Comparison of ENCODE assay signal across 14 cellular contexts in genomic region chr15:40252141-40252437, GRCh38. TPM values are rescaled to one million over a fixed set of nuclear protein-coding genes. Genes with fewer than 3 reads are reported as not detected.
DNase-seq lines count a peak whose midpoint lies in the region; ATAC-seq, FAIRE-seq and TF ChIP-seq lines count a peak whose summit lies in the region.
"Had no signal": no experiment of that assay in that cellular context is flagged by ENCODE, and none has a peak within 500 bp of the region (broad histone marks: within the 10 kb centered on the region; RNA-seq: fewer than 3 reads in every experiment).

No MANE protein-coding gene starts in this region.

- H3K4me1 Mint-ChIP-seq in CD14-positive monocyte, result peaks cover 8% of the 10 kb centered on the region

- H3K4me3 Mint-ChIP-seq in CD14-positive monocyte, result peak overlapping the region; percentile 24 to 69

- H3K9me3 ChIP-seq in Peyer's patch (no peaks in the 10 kb centered on the region), left ventricle myocardium inferior (replicated peaks) (no peaks in the 10 kb centered on the region), pancreas (no peaks in the 10 kb centered on the region)

- FAIRE-seq in pancreas (lab: Jason Lieb, UNC), result no peak
- FAIRE-seq: GM18507 had no signal

- H3K27ac ChIP-seq in Peyer's patch (no peak overlapping the region), left ventricle myocardium inferior (replicated peaks) (peak overlapping the region; percentile 72), pancreas (peak overlapping the region in 3 of 4 donors; percentile 31 to 58 (median 44)), substantia nigra (ENCODE audit: low read depth, low read length, poor library complexity, severe bottlenecking) (no peak overlapping the region)

- peaks cover 4 to 6% of the 10 kb centered on the region in 2 donors for H3K36me3 Mint-ChIP-seq in CD14-positive monocyte
- H3K36me3 Mint-ChIP-seq: activated naive CD4-positive, alpha-beta T cell treated with anti-CD3 and anti-CD28 coated beads, Interleukin-2, amount 50 U/mL, for 72 hours had no signal

- peak overlapping the region; percentile 46 to 64 (median 61) for H3K4me3 ChIP-seq in Peyer's patch
- peak overlapping the region; percentile 69 for H3K4me3 ChIP-seq in left ventricle myocardium inferior
- peak overlapping the region; percentile 44 to 86 (median 62) for H3K4me3 ChIP-seq in pancreas

- peak; percentile 30 to 60 (median 46) for ATAC-seq in pancreas
- ATAC-seq in GM18520 (IDR thresholded peaks at IDR 0.05; ENCODE audit: unreplicated experiment), result no peak
- ATAC-seq in HG03520 (IDR thresholded peaks at IDR 0.05; ENCODE audit: unreplicated experiment), result no peak
- no peak for ATAC-seq in GM19328 (IDR thresholded peaks at IDR 0.05; ENCODE audit: unreplicated experiment)

- H3K27ac Mint-ChIP-seq in CD14-positive monocyte, result no peak overlapping the region
- H3K27ac Mint-ChIP-seq: activated naive CD4-positive, alpha-beta T cell treated with anti-CD3 and anti-CD28 coated beads, Interleukin-2, amount 50 U/mL, for 72 hours; CD4-positive, alpha-beta T cell had no signal

- TF ChIP-seq CTCF in CD14-positive monocyte (IDR thresholded peaks at IDR 0.05), result no peak
- no peak for TF ChIP-seq CTCF in Peyer's patch (IDR thresholded peaks at IDR 0.05)
- TF ChIP-seq CTCF in left ventricle myocardium inferior (IDR thresholded peaks at IDR 0.05; ENCODE audit: borderline replicate concordance), result no peak
- TF ChIP-seq CTCF in pancreas (IDR thresholded peaks at IDR 0.05), result no peak

- WGBS in pancreas, 2 donors, result 25 to 26% methylated on average over 25 to 27 of the region's 27 CpGs

- H3K27me3 ChIP-seq in Peyer's patch (no peaks in the 10 kb centered on the region), left ventricle myocardium inferior (ENCODE audit: low read depth) (peaks cover 45% of the 10 kb centered on the region), pancreas (no peaks in the 10 kb centered on the region)

- H3K36me3 ChIP-seq in Peyer's patch (no peaks in the 10 kb centered on the region), left ventricle myocardium inferior (no peaks in the 10 kb centered on the region), pancreas (no peaks in the 10 kb centered on the region)

- DNase-seq in CD14-positive monocyte (ENCODE audit: low spot score) (no peak), Peyer's patch (no peak), left ventricle myocardium inferior (peak; percentile 12), pancreas (peak in 1 of 6 donors; percentile 84), substantia nigra (lab: John Stamatoyannopoulos, UW) (no peak)
- DNase-seq: CD4-positive, alpha-beta T cell; NCI-H1694 had no signal

- TF ChIP-seq POLR2A in Peyer's patch (IDR thresholded peaks at IDR 0.05), result no peak

- H3K27me3 Mint-ChIP-seq in CD14-positive monocyte (ENCODE audit: low read depth in 3 of 3), result peaks cover 39 to 52% (median 41%) of the 10 kb centered on the region in 3 donors

- peaks cover 0 to 17% (median 9%) of the 10 kb centered on the region in 4 donors for H3K4me1 ChIP-seq in Peyer's patch
- peaks cover 40% of the 10 kb centered on the region for H3K4me1 ChIP-seq in left ventricle myocardium inferior
- peaks cover 0 to 10% (median 0%) of the 10 kb centered on the region in 3 donors for H3K4me1 ChIP-seq in pancreas

- intact Hi-C loops in CD14-positive monocyte (cut with micrococcal nuclease) (no loop called here), left ventricle myocardium inferior (cut with micrococcal nuclease) (no loop called here), pancreas (cut with DNase I) (no loop called here)

- H3K9me3 Mint-ChIP-seq in CD14-positive monocyte, result peaks cover 0 to 5% (median 3%) of the 10 kb centered on the region in 7 donors
- H3K9me3 Mint-ChIP-seq: activated naive CD4-positive, alpha-beta T cell treated with anti-CD3 and anti-CD28 coated beads, Interleukin-2, amount 50 U/mL, for 72 hours; CD4-positive, alpha-beta T cell had no signal

RNA-seq across cellular contexts. Expression of gene PAK6, which starts 13.2 kb away (rescaled TPM):
- polyA plus RNA-seq in CD14-positive monocyte, result not detected
- total RNA-seq in Peyer's patch, result 1 to 10 TPM in 2 of 4 donors, not detected in 2; 3.3 to 4.7 TPM
- 8.2 TPM for total RNA-seq in left ventricle myocardium inferior
- total RNA-seq in pancreas, result 1 to 10 TPM; 3.2 to 5.7 (median 4.6) TPM
- polyA plus RNA-seq in pancreas, result 1 to 10 TPM; 4.3 to 6.4 TPM
- total RNA-seq: fibroblast of lung had no signal

RNA-seq across cellular contexts. Expression of gene ANKRD63, which starts 30.8 kb away (rescaled TPM):
- polyA plus RNA-seq in CD14-positive monocyte (not detected), pancreas (not detected)
- total RNA-seq in Peyer's patch (not detected), left ventricle myocardium inferior (not detected), pancreas (not detected)
- total RNA-seq: activated naive CD4-positive, alpha-beta T cell treated with anti-CD3 and anti-CD28 coated beads, Interleukin-2, amount 50 U/mL, for 72 hours; CD4-positive, alpha-beta T cell; fibroblast of lung; RPMI7951 had no signal
- polyA plus RNA-seq: fibroblast of lung had no signal

RNA-seq across cellular contexts. Expression of gene PLCB2, which starts 55.6 kb away (rescaled TPM):
- polyA plus RNA-seq in CD14-positive monocyte, result 10 to 100 TPM; 56.5 to 74.5 TPM
- 100 to 1,000 TPM in 1 of 4 donors, 10 to 100 TPM in 3; 12.3 to 101 (median 15.7) TPM for total RNA-seq in Peyer's patch
- 8.5 TPM for total RNA-seq in left ventricle myocardium inferior
- total RNA-seq in pancreas, result 10 to 100 TPM in 2 of 6 donors, 1 to 10 TPM in 3, under 1 TPM in 1; 0.94 to 23.5 (median 4.1) TPM
- polyA plus RNA-seq in pancreas, result 1 to 10 TPM; 5.3 to 9.7 TPM

Comparison
In these comparisons a context has a peak if more than half of its experiments do, and no peak if none do; other contexts are left out.
1. H3K27ac ChIP-seq: peak in left ventricle myocardium inferior (single experiment) and pancreas (3 of 4); none in Peyer's patch (0 of 4) and substantia nigra (single experiment).
2. ATAC-seq: peak in pancreas (4 of 4); none in GM18520 (single experiment), HG03520 (single experiment) and GM19328 (single experiment).
3. Peak in every context shown above with its lines, with median percentiles within 50 percentile points of each other: H3K4me3 ChIP-seq.